In the genomic region with DNA sequence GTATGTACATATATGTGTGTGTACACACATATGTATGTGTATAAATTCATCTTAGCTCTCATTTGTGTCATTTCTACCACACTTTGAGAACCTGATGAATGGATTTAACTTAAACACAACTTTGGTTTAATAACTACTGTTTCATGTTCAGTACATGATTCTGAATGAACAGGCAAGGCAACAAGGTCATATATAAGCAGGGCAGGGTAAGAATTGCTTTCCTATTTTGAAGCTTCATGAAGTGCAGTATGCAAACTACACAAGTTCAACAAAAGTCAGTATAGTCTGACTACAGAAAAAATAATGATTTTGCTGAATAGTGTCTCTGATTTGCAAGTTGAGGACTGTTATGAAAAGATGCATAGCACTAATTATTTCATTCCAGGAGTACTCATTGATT, we compare ENCODE assay signal across 26 cellular contexts.
"Had no signal": no experiment of that assay in that cellular context is flagged by ENCODE, and none has a peak within 500 bp of the region (broad histone marks: within the 10 kb centered on the region; RNA-seq: fewer than 3 reads in every experiment).

No MANE protein-coding gene starts in this region.

- H3K27me3 ChIP-seq: brain microvascular endothelial cell had no signal

- H3K27ac ChIP-seq: brain microvascular endothelial cell, coronary artery, dorsolateral prefrontal cortex, WERI-Rb-1 had no signal

- H3K36me3 ChIP-seq: brain microvascular endothelial cell, WERI-Rb-1 had no signal

- DNase-seq: activated B cell treated with CpG ODN at 0.5 μM for 24 hours; activated CD4-positive, alpha-beta memory T cell treated with anti-CD3 and anti-CD28 coated beads for 36 hours; activated CD4-positive, alpha-beta T cell treated with anti-CD3 and anti-CD28 coated beads for 48 hours; activated CD4-positive, alpha-beta T cell treated with anti-CD3 and anti-CD28 coated beads, Interleukin-2, amount 50 U/mL, for 1 hour; activated CD8-positive, alpha-beta memory T cell treated with anti-CD3 and anti-CD28 coated beads, Interleukin-2, amount 10 ng/mL, durations not matched to agents 7 days and 5 days; activated CD8-positive, alpha-beta memory T cell treated with anti-CD3 and anti-CD28 coated beads, Interleukin-2, amount 50 U/mL, for 4 hours; activated CD8-positive, alpha-beta T cell treated with anti-CD3 and anti-CD28 coated beads, Interleukin-2, amount 10 ng/mL, durations not matched to agents 7 days and 5 days; activated effector memory CD4-positive, alpha-beta T cell treated with anti-CD3 and anti-CD28 coated beads, Interleukin-2, amount 50 U/mL, for 16 hours; activated naive CD4-positive, alpha-beta T cell treated with anti-CD3 and anti-CD28 coated beads for 36 hours; activated naive CD8-positive, alpha-beta T cell treated with anti-CD3 and anti-CD28 coated beads, Interleukin-2, amount 10 ng/mL, durations not matched to agents 7 days and 5 days; activated T-cell treated with anti-CD3 and anti-CD28 coated beads, Interleukin-2, amount 50 U/mL, for 1 hour; activated T-cell treated with anti-CD3 and anti-CD28 coated beads, Interleukin-2, amount 50 U/mL, for 48 hours; brain microvascular endothelial cell; dorsolateral prefrontal cortex; effector memory CD4-positive, alpha-beta T cell; endodermal cell; foreskin fibroblast; head of caudate nucleus; hippocampal formation; T1000; WERI-Rb-1 had no signal

- FAIRE-seq: astrocyte, bronchial epithelial cell had no signal

- H3K4me3 ChIP-seq: coronary artery, dorsolateral prefrontal cortex had no signal

- ATAC-seq: activated CD4-positive, CD25-positive, alpha-beta regulatory T cell treated with anti-CD3 and anti-CD28 coated beads, Interleukin-2, amount 50 U/mL, for 24 hours; activated CD8-positive, alpha-beta memory T cell treated with anti-CD3 and anti-CD28 coated beads, Interleukin-2, amount 10 ng/mL, durations not matched to agents 7 days and 5 days; activated CD8-positive, alpha-beta T cell treated with anti-CD3 and anti-CD28 coated beads, Interleukin-2, amount 10 ng/mL, durations not matched to agents 7 days and 5 days; esophagus mucosa had no signal
